Comparison of ENCODE assay signal across 1 cellular context in the genomic region with DNA sequence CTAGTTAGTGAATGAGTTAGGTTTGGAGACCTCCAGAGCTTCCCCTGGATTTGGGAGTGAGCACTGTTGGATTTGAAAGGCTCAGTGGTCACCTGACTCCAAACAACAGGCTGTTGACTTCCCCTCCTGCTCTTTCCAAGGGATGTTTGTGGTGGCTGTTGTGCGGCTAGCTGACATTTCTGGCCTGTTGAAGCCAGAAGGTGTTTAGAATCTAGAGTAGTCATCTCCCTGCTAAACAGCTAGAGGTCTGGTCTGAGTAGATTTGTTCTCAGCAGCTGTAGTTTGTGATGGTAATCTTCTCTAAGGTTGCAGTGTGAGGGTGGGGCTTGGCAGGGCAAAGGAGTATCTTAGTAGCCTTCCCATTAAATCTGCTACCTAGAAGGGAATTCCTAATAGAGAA.
TF ChIP-seq lines count a peak whose summit lies in the region.

No MANE protein-coding gene starts in this region.

TF ChIP-seq in endothelial cell of umbilical vein, 7 proteins besides CTCF, POLR2A, EP300 and RAD21:
- no peak for TF ChIP-seq GATA2 (IDR thresholded peaks at IDR 0.05; ENCODE audit: insufficient read depth, insufficient read length, low read depth, low read length)
- TF ChIP-seq EZH2 (IDR thresholded peaks at IDR 0.05; ENCODE audit: borderline replicate concordance, low read depth, low read length, severe bottlenecking) = no peak
- TF ChIP-seq, protein P1, sequence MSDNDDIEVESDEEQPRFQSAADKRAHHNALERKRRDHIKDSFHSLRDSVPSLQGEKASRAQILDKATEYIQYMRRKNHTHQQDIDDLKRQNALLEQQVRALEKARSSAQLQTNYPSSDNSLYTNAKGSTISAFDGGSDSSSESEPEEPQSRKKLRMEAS (IDR thresholded peaks at IDR 0.05; ENCODE audit: insufficient read depth, insufficient read length) = no peak
- no peak for TF ChIP-seq FOS (IDR thresholded peaks at IDR 0.05; ENCODE audit: borderline replicate concordance, insufficient read depth, low read length)
- TF ChIP-seq POLR2AphosphoS5 (IDR thresholded peaks at IDR 0.05; ENCODE audit: insufficient read depth, low read depth, low read length) = no peak
- no peak for TF ChIP-seq JUN (IDR thresholded peaks at IDR 0.05; ENCODE audit: borderline replicate concordance, insufficient read depth, insufficient read length, low read depth)
- no peak for TF ChIP-seq MYC (IDR thresholded peaks at IDR 0.05; ENCODE audit: low read depth, low read length)
TF ChIP-seq in endothelial cell of umbilical vein: peak in this region for 0.
